Comparison of ENCODE assay signal across 9 cellular contexts in the genomic region with DNA sequence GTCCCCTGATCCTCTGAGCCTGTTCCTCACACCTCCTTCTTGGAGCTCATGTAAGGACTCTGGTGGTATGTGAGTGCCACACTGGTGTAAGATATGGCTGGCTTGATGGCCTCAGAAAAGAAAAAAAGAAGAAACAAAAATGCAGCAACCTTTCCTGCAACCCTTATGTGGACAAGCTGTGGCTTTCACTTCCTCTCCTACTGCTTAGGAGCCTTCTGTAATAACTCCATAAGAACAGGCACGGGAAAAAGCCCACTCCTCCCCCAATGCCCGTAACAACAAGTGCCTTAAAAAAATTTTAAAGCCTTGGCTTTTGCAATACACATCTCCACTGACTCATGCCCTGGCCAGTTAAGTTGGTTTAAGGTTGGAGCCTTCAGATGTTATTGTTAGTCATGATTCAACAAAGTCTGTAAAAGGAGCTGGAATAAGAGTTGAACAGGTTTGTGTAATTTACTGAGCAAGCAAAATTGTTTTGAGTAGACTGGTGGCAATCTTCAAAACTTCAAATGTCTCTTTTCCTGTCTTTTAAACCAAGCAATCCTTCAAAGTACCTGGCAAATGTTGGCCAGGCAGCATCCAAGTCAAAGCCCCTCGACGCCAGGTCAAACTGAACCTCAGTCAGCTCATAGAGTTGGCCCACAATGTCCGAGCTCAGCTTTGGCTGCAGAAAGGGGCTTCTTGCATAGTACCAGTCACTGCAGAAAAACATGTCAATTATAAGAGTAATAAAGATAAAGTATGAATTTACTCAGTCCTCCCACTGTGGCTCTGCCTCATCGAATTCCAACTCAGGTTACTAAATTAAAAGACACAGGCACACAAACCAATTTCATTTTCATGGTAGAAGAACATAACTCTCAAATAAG. TPM values are rescaled to one million over a fixed set of nuclear protein-coding genes. Genes with fewer than 3 reads are reported as not detected.
DNase-seq lines count a peak whose midpoint lies in the region; ATAC-seq and TF ChIP-seq lines count a peak whose summit lies in the region.
"Had no signal": no experiment of that assay in that cellular context is flagged by ENCODE, and none has a peak within 500 bp of the region (broad histone marks: within the 10 kb centered on the region; RNA-seq: fewer than 3 reads in every experiment).

No MANE protein-coding gene starts in this region.

- TF ChIP-seq POLR2A in gastroesophageal sphincter (IDR thresholded peaks at IDR 0.05) (no peak), transverse colon (IDR thresholded peaks at IDR 0.05) (no peak)

- H3K9me3 Mint-ChIP-seq in activated naive CD4-positive, alpha-beta T cell treated with anti-CD3 and anti-CD28 coated beads, Interleukin-2, amount 50 U/mL, for 72 hours, result no peaks in the 10 kb centered on the region
- no peaks in the 10 kb centered on the region for H3K9me3 Mint-ChIP-seq in activated naive CD4-positive, alpha-beta T cell treated with anti-CD3 and anti-CD28 coated beads for 36 hours

- peak; percentile 49 to 72 for ATAC-seq in activated naive CD4-positive, alpha-beta T cell treated with anti-CD3 and anti-CD28 coated beads, Interleukin-2, amount 50 U/mL, for 72 hours
- peak; percentile 88 for ATAC-seq in gastroesophageal sphincter
- no peak for ATAC-seq in HG03280 (IDR thresholded peaks at IDR 0.05; ENCODE audit: unreplicated experiment)

- in situ Hi-C loops in transverse colon (cut with MboI; ENCODE audit: low pct_ligation_motif_present in 1 of 4, low pct_unique_long_range_greater_than_20kb in 1 of 4, low sequenced_read_pairs in 3 of 4), result no loop called here

- H3K27me3 ChIP-seq in gastroesophageal sphincter (no peaks in the 10 kb centered on the region), transverse colon (no peaks in the 10 kb centered on the region)
- H3K27me3 ChIP-seq: pancreas had no signal

- CTCF ChIA-PET in activated naive CD4-positive, alpha-beta T cell treated with anti-CD3 and anti-CD28 coated beads for 36 hours (lab: Charles Lee), result interaction anchor here (0.9 kb wide), 1 partner anchor 106 kb away, joined by 3 read pairs; no protein-coding TSS in a partner anchor

- peaks cover 0 to 94% of the 10 kb centered on the region in 2 donors for H3K36me3 ChIP-seq in gastroesophageal sphincter
- peaks cover 0 to 31% (median 14%) of the 10 kb centered on the region in 4 donors for H3K36me3 ChIP-seq in transverse colon

- no peak overlapping the region for H3K4me3 Mint-ChIP-seq in activated naive CD4-positive, alpha-beta T cell treated with anti-CD3 and anti-CD28 coated beads for 36 hours

- H3K4me3 ChIP-seq in gastroesophageal sphincter, result no peak overlapping the region
- no peak overlapping the region for H3K4me3 ChIP-seq in transverse colon
- H3K4me3 ChIP-seq: pancreas had no signal

- H3K27ac ChIP-seq in gastroesophageal sphincter (peak overlapping the region; percentile 47 to 77 (median 68)), transverse colon (peak overlapping the region; percentile 66 to 78 (median 70))
- H3K27ac ChIP-seq: pancreas had no signal

- H3K4me1 Mint-ChIP-seq in activated naive CD4-positive, alpha-beta T cell treated with anti-CD3 and anti-CD28 coated beads for 36 hours (ENCODE audit: low read depth), result peaks cover 29% of the 10 kb centered on the region

- DNase-seq in activated naive CD4-positive, alpha-beta T cell treated with anti-CD3 and anti-CD28 coated beads, Interleukin-2, amount 50 U/mL, for 72 hours (ENCODE audit: low spot score in 2 of 2), result no peak
- DNase-seq in activated naive CD4-positive, alpha-beta T cell treated with anti-CD3 and anti-CD28 coated beads for 36 hours, result no peak
- peak; percentile 99 for DNase-seq in SIG-M5 treated with dmso at 0.1 percent for 504 hours (lab: John Stamatoyannopoulos, UW; ENCODE audit: unreplicated experiment)
- DNase-seq in transverse colon, result no peak
- no peak for DNase-seq in NCI-H526 (lab: John Stamatoyannopoulos, UW)
- DNase-seq in posterior cingulate gyrus, result no peak
- DNase-seq: pancreas had no signal

- peak in 1 of 4 experiments; percentile 8 for TF ChIP-seq CTCF in gastroesophageal sphincter (IDR thresholded peaks at IDR 0.05)
- no peak for TF ChIP-seq CTCF in transverse colon (IDR thresholded peaks at IDR 0.05)

- H3K4me1 ChIP-seq in gastroesophageal sphincter (peaks cover 0 to 36% (median 0%) of the 10 kb centered on the region in 3 donors), transverse colon (peaks cover 2 to 29% (median 10%) of the 10 kb centered on the region in 4 donors)
- H3K4me1 ChIP-seq: pancreas had no signal

- WGBS in gastroesophageal sphincter (ENCODE audit: low coverage in 1 of 2), 2 donors, result 51 to 57% methylated on average over 3 to 6 of the region's 6 CpGs
- WGBS in transverse colon (ENCODE audit: low coverage in 1 of 2), 2 donors, result 60 to 72% methylated on average over 1 to 6 of the region's 6 CpGs

- no peaks in the 10 kb centered on the region for H3K27me3 Mint-ChIP-seq in activated naive CD4-positive, alpha-beta T cell treated with anti-CD3 and anti-CD28 coated beads for 36 hours (ENCODE audit: low read depth)

- no peaks in the 10 kb centered on the region for H3K9me3 ChIP-seq in gastroesophageal sphincter
- no peaks in the 10 kb centered on the region for H3K9me3 ChIP-seq in transverse colon
- H3K9me3 ChIP-seq: pancreas had no signal

- peaks cover 42 to 72% of the 10 kb centered on the region in 2 donors for H3K36me3 Mint-ChIP-seq in activated naive CD4-positive, alpha-beta T cell treated with anti-CD3 and anti-CD28 coated beads, Interleukin-2, amount 50 U/mL, for 72 hours
- H3K36me3 Mint-ChIP-seq in activated naive CD4-positive, alpha-beta T cell treated with anti-CD3 and anti-CD28 coated beads for 36 hours (ENCODE audit: low read depth), result peaks cover 68% of the 10 kb centered on the region

- TF ChIP-seq EP300 in gastroesophageal sphincter (IDR thresholded peaks at IDR 0.05), result no peak
- no peak for TF ChIP-seq EP300 in transverse colon (IDR thresholded peaks at IDR 0.05; ENCODE audit: low read depth)

- H3K27ac Mint-ChIP-seq in activated naive CD4-positive, alpha-beta T cell treated with anti-CD3 and anti-CD28 coated beads, Interleukin-2, amount 50 U/mL, for 72 hours, result no peak overlapping the region
- no peak overlapping the region for H3K27ac Mint-ChIP-seq in activated naive CD4-positive, alpha-beta T cell treated with anti-CD3 and anti-CD28 coated beads for 36 hours

- intact Hi-C loops in activated naive CD4-positive, alpha-beta T cell treated with anti-CD3 and anti-CD28 coated beads for 36 hours (cut with micrococcal nuclease), result no loop called here
- intact Hi-C loops in transverse colon (cut with DNase I; ENCODE audit: low total_unique reads), result no loop called here
- intact Hi-C loops in posterior cingulate gyrus (cut with DNase I), result no loop called here

RNA-seq across cellular contexts. Expression of gene FYCO1, which starts 22.9 kb away (rescaled TPM):
- total RNA-seq in activated naive CD4-positive, alpha-beta T cell treated with anti-CD3 and anti-CD28 coated beads, Interleukin-2, amount 50 U/mL, for 72 hours, result 10 to 100 TPM in 1 of 2 donors, 1 to 10 TPM in 1; 4.4 to 18.1 TPM
- total RNA-seq in activated naive CD4-positive, alpha-beta T cell treated with anti-CD3 and anti-CD28 coated beads for 36 hours, result 10 to 100 TPM; 10.2 to 10.5 TPM
- total RNA-seq in gastroesophageal sphincter, result 100 to 1,000 TPM in 2 of 4 donors, 10 to 100 TPM in 2; 66.8 to 144 (median 97.3) TPM
- total RNA-seq in transverse colon, result 10 to 100 TPM; 34.5 to 40.0 (median 38.1) TPM

RNA-seq across cellular contexts. Expression of gene CXCR6, which starts 29.5 kb away (rescaled TPM):
- 1 to 10 TPM; 1.0 to 1.8 TPM for total RNA-seq in activated naive CD4-positive, alpha-beta T cell treated with anti-CD3 and anti-CD28 coated beads, Interleukin-2, amount 50 U/mL, for 72 hours
- under 1 TPM in 1 of 2 experiments, not detected in 1; 0.30 TPM for total RNA-seq in activated naive CD4-positive, alpha-beta T cell treated with anti-CD3 and anti-CD28 coated beads for 36 hours
- total RNA-seq in gastroesophageal sphincter (1 to 10 TPM in 1 of 4 donors, under 1 TPM in 2, not detected in 1; 0.54 to 3.5 (median 0.87) TPM), transverse colon (1 to 10 TPM in 3 of 4 donors, not detected in 1; 3.3 to 9.4 (median 6.7) TPM)

RNA-seq across cellular contexts. Expression of gene XCR1, which starts 54.5 kb away (rescaled TPM):
- total RNA-seq in activated naive CD4-positive, alpha-beta T cell treated with anti-CD3 and anti-CD28 coated beads, Interleukin-2, amount 50 U/mL, for 72 hours, result not detected
- not detected for total RNA-seq in activated naive CD4-positive, alpha-beta T cell treated with anti-CD3 and anti-CD28 coated beads for 36 hours
- under 1 TPM in 3 of 4 donors, not detected in 1; under 0.01 to 0.07 (median 0.04) TPM for total RNA-seq in gastroesophageal sphincter
- total RNA-seq in transverse colon, result under 1 TPM in 2 of 4 donors, not detected in 2; 0.14 to 0.32 TPM
